23 cellular contexts compared by ENCODE assay signal in genomic region chr1:113893267-113893666, GRCh38. TPM values are rescaled to one million over a fixed set of nuclear protein-coding genes. Genes with fewer than 3 reads are reported as not detected.
"Had no signal": no experiment of that assay in that cellular context is flagged by ENCODE, and none has a peak within 500 bp of the region (broad histone marks: within the 10 kb centered on the region; RNA-seq: fewer than 3 reads in every experiment).

No MANE protein-coding gene starts in this region.

- H3K4me3 ChIP-seq: esophagus squamous epithelium, gastroesophageal sphincter, left ventricle myocardium inferior, lower lobe of right lung, psoas muscle, sigmoid colon, skin epidermis, suprapubic skin, thyroid gland, upper lobe of left lung, uterus had no signal

- H3K4me1 Mint-ChIP-seq: nephron progenitor cell had no signal

- H3K9me3 ChIP-seq: esophagus squamous epithelium, gastroesophageal sphincter, left ventricle myocardium inferior, lower lobe of right lung, psoas muscle, sigmoid colon, suprapubic skin, thyroid gland, upper lobe of left lung, uterus had no signal

- FAIRE-seq: colon, keratinocyte had no signal

- H3K4me1 ChIP-seq: gastroesophageal sphincter, psoas muscle, sigmoid colon, suprapubic skin, upper lobe of left lung, uterus had no signal

- H3K27me3 Mint-ChIP-seq: dendritic cell treated with granulocyte-macrophage colony-stimulating factor and Interleukin-4, amounts not matched to agents 40 ng/mL and 50 ng/mL, for 4 days had no signal

- H3K27ac Mint-ChIP-seq: dendritic cell treated with granulocyte-macrophage colony-stimulating factor and Interleukin-4, amounts not matched to agents 40 ng/mL and 50 ng/mL, for 4 days; nephron progenitor cell had no signal

- H3K9me3 Mint-ChIP-seq: dendritic cell treated with granulocyte-macrophage colony-stimulating factor and Interleukin-4, amounts not matched to agents 40 ng/mL and 50 ng/mL, for 4 days; nephron progenitor cell had no signal

- H3K27me3 ChIP-seq: esophagus squamous epithelium, gastroesophageal sphincter, sigmoid colon, suprapubic skin, thyroid gland, upper lobe of left lung, uterus had no signal

- H3K27ac ChIP-seq: esophagus squamous epithelium, gastroesophageal sphincter, left ventricle myocardium inferior, lower lobe of right lung, psoas muscle, sigmoid colon, skin epidermis, suprapubic skin, thyroid gland, upper lobe of left lung, uterus had no signal

- DNase-seq: esophagus squamous epithelium; foreskin fibroblast; glutamatergic neuron; left ventricle myocardium inferior; lower lobe of right lung; mesenchymal stem cell; midbrain; nephron progenitor cell; psoas muscle; retina; sigmoid colon; stimulated activated CD4-positive, alpha-beta T cell treated with anti-CD3 and anti-CD28 coated beads, Interleukin-12 subunit alpha, Interleukin-12 subunit beta, amount 100 ng/mL, for 4 hours; stimulated activated naive CD8-positive, alpha-beta T cell treated with anti-CD3 and anti-CD28 coated beads, Interleukin-15, Interleukin-2, amounts not matched to agents 100 U/mL and 50 U/mL, for 24 hours; thyroid gland; upper lobe of left lung; uterus had no signal

- H3K4me3 Mint-ChIP-seq: dendritic cell treated with granulocyte-macrophage colony-stimulating factor and Interleukin-4, amounts not matched to agents 40 ng/mL and 50 ng/mL, for 4 days; nephron progenitor cell had no signal

- H3K36me3 ChIP-seq: uterus had no signal

- ATAC-seq: gastroesophageal sphincter; lower lobe of right lung; psoas muscle; stimulated activated naive CD8-positive, alpha-beta T cell treated with anti-CD3 and anti-CD28 coated beads, Interleukin-15, Interleukin-2, amounts not matched to agents 100 U/mL and 50 U/mL, for 24 hours had no signal

RNA-seq across cellular contexts. Expression of gene BCL2L15, which starts 5.9 kb away (rescaled TPM):
- total RNA-seq: left ventricle myocardium inferior had no signal

RNA-seq across cellular contexts. Expression of gene PTPN22, which starts 21.8 kb away (rescaled TPM):
- total RNA-seq: epithelial cell of proximal tubule had no signal
